ENCODE assay signal across 20 cellular contexts in genomic region chr20:53574259-53574789, GRCh38. TPM values are rescaled to one million over a fixed set of nuclear protein-coding genes. Genes with fewer than 3 reads are reported as not detected.
DNase-seq lines count a peak whose midpoint lies in the region; ATAC-seq, FAIRE-seq and TF ChIP-seq lines count a peak whose summit lies in the region.
"Had no signal": no experiment of that assay in that cellular context is flagged by ENCODE, and none has a peak within 500 bp of the region (broad histone marks: within the 10 kb centered on the region; RNA-seq: fewer than 3 reads in every experiment).

No MANE protein-coding gene starts in this region.

- TF ChIP-seq CTCF in PC-9 (conservative IDR thresholded peaks at IDR 0.05) (no peak), K562 (IDR thresholded peaks at IDR 0.05 in 2 of 3, conservative IDR thresholded peaks at IDR 0.05 in 1 of 3; ENCODE audit: insufficient read depth in 2 of 3, low read depth in 1 of 3, low read length in 3 of 3) (no peak), esophagus muscularis mucosa (IDR thresholded peaks at IDR 0.05) (no peak)

- BruUV-seq in PC-9 (replicated peaks; lab: Mats Ljungman, UMichigan) = TSS peak; percentile 1
- no TSS peak for BruUV-seq in K562 (replicated peaks; lab: Mats Ljungman, UMichigan)

- H3K79me2 ChIP-seq in PC-9 (ENCODE audit: low read depth) (peaks cover 99% of the 10 kb centered on the region), K562 (ENCODE audit: control insufficient read depth, insufficient read depth, low read length) (peaks cover 97% of the 10 kb centered on the region)

- CTCF ChIA-PET in PC-9 (lab: Charles Lee) (no interaction called here), K562 (lab: Yijun Ruan, JAX; ENCODE audit: low intra/inter-chr PET ratio) (no interaction called here)

- TF ChIP-seq POLR2A in K562 (conservative IDR thresholded peaks at IDR 0.05) (no peak), esophagus muscularis mucosa (IDR thresholded peaks at IDR 0.05; ENCODE audit: low read depth) (no peak)

- peak overlapping the region; percentile 47 for H3K27ac Mint-ChIP-seq in activated CD4-positive, alpha-beta T cell treated with anti-CD3 and anti-CD28 coated beads, Interleukin-2, amount 10 ng/mL, durations not matched to agents 24 days and 14 days

- H3K4me3 Mint-ChIP-seq in activated CD4-positive, alpha-beta T cell treated with anti-CD3 and anti-CD28 coated beads, Interleukin-2, amount 10 ng/mL, durations not matched to agents 24 days and 14 days = no peak overlapping the region

- intact Hi-C loops in activated CD4-positive, alpha-beta T cell treated with anti-CD3 and anti-CD28 coated beads, Interleukin-2, amount 10 ng/mL, durations not matched to agents 24 days and 14 days (cut with micrococcal nuclease) = no loop called here
- intact Hi-C loops in PC-9 (cut with micrococcal nuclease; ENCODE audit: unreplicated experiment) = loop anchor here (10.0 kb wide), 1 partner anchor 620 kb away; no protein-coding TSS in a partner anchor
- intact Hi-C loops in K562 (cut with micrococcal nuclease) = loop anchor here (10.0 kb wide), 1 partner anchor 490 kb away; no protein-coding TSS in a partner anchor
- intact Hi-C loops in esophagus muscularis mucosa (cut with DNase I) = no loop called here

- H3K4me1 Mint-ChIP-seq in activated CD4-positive, alpha-beta T cell treated with anti-CD3 and anti-CD28 coated beads, Interleukin-2, amount 10 ng/mL, durations not matched to agents 24 days and 14 days = peaks cover 54% of the 10 kb centered on the region

- no peak for DNase-seq in activated CD4-positive, alpha-beta T cell treated with anti-CD3 and anti-CD28 coated beads, Interleukin-2, amount 10 ng/mL, durations not matched to agents 24 days and 14 days
- no peak for DNase-seq in activated CD4-positive, alpha-beta T cell treated with anti-CD3 and anti-CD28 coated beads, Interleukin-2, amount 50 U/mL, for 48 hours
- no peak for DNase-seq in PC-9
- no peak for DNase-seq in K562 (ENCODE audit: extremely low read depth in 1 of 4, low spot score in 3 of 4)
- DNase-seq in stimulated activated CD8-positive, alpha-beta memory T cell treated with anti-CD3 and anti-CD28 coated beads, Interleukin-4, amount 100 ng/mL, for 48 hours = peak; percentile 11
- DNase-seq in SHP77 treated with DMSO at 0.1 percent for 48 hours (lab: John Stamatoyannopoulos, UW) = no peak
- DNase-seq in esophagus muscularis mucosa (ENCODE audit: extremely low spot score) = no peak
- DNase-seq: activated CD4-positive, alpha-beta T cell treated with anti-CD3 and anti-CD28 coated beads for 1 hour; activated T-cell treated with anti-CD3 and anti-CD28 coated beads for 4 hours; C1 segment of cervical spinal cord; dorsolateral prefrontal cortex; GOT3; NCI-H1417 treated with DMSO at 0.1 percent for 48 hours; occipital lobe; T1000 had no signal

- H3K4me3 ChIP-seq in PC-9 (no peak overlapping the region), K562 (no peak overlapping the region), esophagus muscularis mucosa (no peak overlapping the region)
- H3K4me3 ChIP-seq: dorsolateral prefrontal cortex, Peyer's patch, SK-N-MC had no signal

- no peak overlapping the region for H3K9ac ChIP-seq in K562 (ENCODE audit: insufficient read depth in 1 of 2, low read depth in 2 of 2, low read length in 2 of 2)

- WGBS in K562 (ENCODE audit: insufficient coverage, low coverage, missing lambda C conversion rate) = 97% methylated on average over 11 of the region's 14 CpGs
- WGBS in esophagus muscularis mucosa = 97% methylated on average over 14 of the region's 14 CpGs

- no peaks in the 10 kb centered on the region for H3K9me3 Mint-ChIP-seq in activated CD4-positive, alpha-beta T cell treated with anti-CD3 and anti-CD28 coated beads, Interleukin-2, amount 10 ng/mL, durations not matched to agents 24 days and 14 days

- peaks cover 81% of the 10 kb centered on the region for H3K36me3 Mint-ChIP-seq in activated CD4-positive, alpha-beta T cell treated with anti-CD3 and anti-CD28 coated beads, Interleukin-2, amount 10 ng/mL, durations not matched to agents 24 days and 14 days (ENCODE audit: low read depth)

- H3K27me3 Mint-ChIP-seq in activated CD4-positive, alpha-beta T cell treated with anti-CD3 and anti-CD28 coated beads, Interleukin-2, amount 10 ng/mL, durations not matched to agents 24 days and 14 days = no peaks in the 10 kb centered on the region

- peaks cover 52% of the 10 kb centered on the region for H3F3A ChIP-seq in PC-9 (ENCODE audit: insufficient read depth, low read depth)

- FAIRE-seq in K562 (lab: Jason Lieb, UNC) = no peak

- in situ Hi-C loops in K562 (cut with MboI) = loop anchor here (25.0 kb wide), 1 partner anchor 638 kb away; the partner anchor contains the start of gene PFDN4

- ATAC-seq in K562 = no peak
- no peak for ATAC-seq in GM18868 (IDR thresholded peaks at IDR 0.05; ENCODE audit: unreplicated experiment)
- ATAC-seq: sciatic nerve had no signal

- peaks cover 94% of the 10 kb centered on the region for H3K36me3 ChIP-seq in PC-9 (ENCODE audit: low read depth)
- peaks cover 96% of the 10 kb centered on the region for H3K36me3 ChIP-seq in K562 (ENCODE audit: control insufficient read depth, insufficient read depth, low read length)
- H3K36me3 ChIP-seq in esophagus muscularis mucosa = peaks cover 44 to 85% (median 76%) of the 10 kb centered on the region in 4 donors

- H4K20me1 ChIP-seq in PC-9 (ENCODE audit: insufficient read depth) (peaks cover 60% of the 10 kb centered on the region), K562 (replicated peaks; ENCODE audit: control insufficient read depth, insufficient read depth, low read length) (peaks cover 7% of the 10 kb centered on the region; the same call in 1 of the 2 replicates)

- TF ChIP-seq EP300 in K562 (IDR thresholded peaks at IDR 0.05; ENCODE audit: low read length) (no peak), esophagus muscularis mucosa (IDR thresholded peaks at IDR 0.05) (no peak)

- H3K4me1 ChIP-seq in PC-9 (replicated peaks; ENCODE audit: insufficient read depth) = peaks cover 21% of the 10 kb centered on the region
- H3K4me1 ChIP-seq in K562 (replicated peaks in 1 of 2; ENCODE audit: control insufficient read depth in 2 of 2, insufficient read depth in 2 of 2, low read length in 2 of 2) = peaks cover 0 to 5% of the 10 kb centered on the region in 2 experiments; a peak in 2 of 5 replicates
- H3K4me1 ChIP-seq in esophagus muscularis mucosa = peaks cover 10 to 22% (median 14%) of the 10 kb centered on the region in 4 donors

- H2AFZ ChIP-seq in PC-9 (no peak overlapping the region), K562 (ENCODE audit: low read depth, low read length) (no peak overlapping the region)

- H3K4me2 ChIP-seq in PC-9 (no peak overlapping the region), K562 (ENCODE audit: insufficient read depth, low read length) (no peak overlapping the region)

- no peaks in the 10 kb centered on the region for H3K9me1 ChIP-seq in K562 (ENCODE audit: control insufficient read depth, insufficient read depth, low read length)

- H3K9me2 ChIP-seq in PC-9 (ENCODE audit: insufficient read depth) = no peaks in the 10 kb centered on the region

- H3K27me3 ChIP-seq in PC-9 (ENCODE audit: insufficient read depth, low read depth) (no peaks in the 10 kb centered on the region), K562 (ENCODE audit: control insufficient read depth in 2 of 2, insufficient read depth in 2 of 2, low read length in 2 of 2) (no peaks in the 10 kb centered on the region), esophagus muscularis mucosa (no peaks in the 10 kb centered on the region)
- H3K27me3 ChIP-seq: dorsolateral prefrontal cortex, Peyer's patch had no signal

- no peak for TF ChIP-seq RAD21 in K562 (CRISPR knock-in tag; conservative IDR thresholded peaks at IDR 0.05 in 1 of 2, IDR thresholded peaks at IDR 0.05 in 1 of 2)

- H3K9me3 ChIP-seq in PC-9 (ENCODE audit: insufficient read depth, low read depth) (no peaks in the 10 kb centered on the region), K562 (replicated peaks; ENCODE audit: control insufficient read depth, insufficient read depth, low read depth, low read length) (no peaks in the 10 kb centered on the region), esophagus muscularis mucosa (no peaks in the 10 kb centered on the region)
- H3K9me3 ChIP-seq: Peyer's patch had no signal

- no peak overlapping the region for H3K27ac ChIP-seq in PC-9
- no peak overlapping the region for H3K27ac ChIP-seq in K562 (ENCODE audit: extremely low read depth, low read depth, low read length)
- H3K27ac ChIP-seq in esophagus muscularis mucosa (replicated peaks in 1 of 4) = no peak overlapping the region
- H3K27ac ChIP-seq: 22Rv1, dorsolateral prefrontal cortex, Peyer's patch, SK-N-MC had no signal

- POLR2A ChIA-PET in PC-9 (lab: Charles Lee; ENCODE audit: unreplicated experiment) (no interaction called here), K562 (lab: Yijun Ruan, JAX) (no interaction called here)

TF ChIP-seq in K562, 482 proteins besides CTCF, POLR2A, EP300 and RAD21 (continues in another document):
- peak; percentile 63 for TF ChIP-seq EWSR1 (IDR thresholded peaks at IDR 0.05; ENCODE audit: borderline replicate concordance, low read depth, partially characterized antibody)

RNA-seq across cellular contexts. Expression of gene ZNF217, which starts 19.3 kb away (rescaled TPM):
- 58.0 and 60.9 TPM in 2 replicates for total RNA-seq in activated CD4-positive, alpha-beta T cell treated with anti-CD3 and anti-CD28 coated beads, Interleukin-2, amount 10 ng/mL, durations not matched to agents 24 days and 14 days
- 63.8 and 67.3 TPM in 2 replicates for total RNA-seq in PC-9 (2021)
- 27.8 and 53.4 TPM in 2 replicates for total RNA-seq in K562 (2011; cell fraction: chromatin; rRNA removed; ENCODE audit: low replicate concordance)
- 21.3 and 24.7 TPM in 2 replicates for total RNA-seq in K562 (2011; cell fraction: nucleolus; rRNA removed)
- total RNA-seq in K562 (2011; cell fraction: nucleoplasm; rRNA removed) = 26.2 and 28.5 TPM in 2 replicates
- 16.8 and 17.7 TPM in 2 replicates for total RNA-seq in K562 (2014; rRNA removed)
- 23.4 and 25.0 TPM in 2 replicates for total RNA-seq in K562 (2014; rRNA removed; fragmentation: Illumina TruSeq; extraction: Trizol)
- 18.7 and 21.8 TPM in 2 replicates for total RNA-seq in K562 (2015; rRNA removed; fragmentation: Illumina TruSeq; extraction: Trizol)
- 39.7 and 41.8 TPM in 2 replicates for total RNA-seq in K562 (2021)
- polyA plus RNA-seq in K562 (2011; rRNA removed) = 11.4 and 12.9 TPM in 2 replicates
- 6.8 and 8.6 TPM in 2 replicates for polyA plus RNA-seq in K562 (2011; cell fraction: cytosol; rRNA removed)
- 19.8 and 24.3 TPM in 2 replicates for polyA plus RNA-seq in K562 (2011; cell fraction: nucleus; rRNA removed)
- 17.7 and 21.1 TPM in 2 replicates for polyA plus RNA-seq in K562 (2012)
- polyA plus RNA-seq in K562 (2014; fragmentation: Illumina TruSeq; extraction: Trizol) = 19.3 and 26.7 TPM in 2 replicates
- 1 to 10 TPM; 3.0 to 7.1 TPM for polyA plus RNA-seq in K562 (2014; fragmentation: Nextera tagmentation; extraction: Ambion mirVana)
- 16.0 and 23.5 TPM in 2 replicates for polyA plus RNA-seq in K562 (2014; rRNA removed)
- polyA minus RNA-seq in K562 (2011; rRNA and poly(A)+ RNA removed) = 36.2 and 44.6 TPM in 2 replicates
- 21.7 and 25.7 TPM in 2 replicates for polyA minus RNA-seq in K562 (2011; cell fraction: cytosol; rRNA and poly(A)+ RNA removed)
- 19.7 and 29.4 TPM in 2 replicates for polyA minus RNA-seq in K562 (2011; cell fraction: nucleus; rRNA and poly(A)+ RNA removed)
- total RNA-seq in esophagus muscularis mucosa = 10 to 100 TPM; 15.4 to 27.3 (median 18.6) TPM

Comparison
In these comparisons a context has a peak if more than half of its experiments do, and no peak if none do; other contexts are left out.
1. intact Hi-C loops: an anchor here in PC-9 (10.0 kb wide) and K562 (10.0 kb wide); none called in activated CD4-positive, alpha-beta T cell treated with anti-CD3 and anti-CD28 coated beads, Interleukin-2, amount 10 ng/mL, durations not matched to agents 24 days and 14 days and esophagus muscularis mucosa.